ENCODE assay signal across 8 cellular contexts in genomic region chr17:39174907-39175694, GRCh38. TPM values are rescaled to one million over a fixed set of nuclear protein-coding genes. Genes with fewer than 3 reads are reported as not detected.
DNase-seq lines count a peak whose midpoint lies in the region; ATAC-seq, FAIRE-seq and TF ChIP-seq lines count a peak whose summit lies in the region.

No MANE protein-coding gene starts in this region.

- H3K9me3 Mint-ChIP-seq in CD4-positive, alpha-beta T cell: no peaks in the 10 kb centered on the region
- no peaks in the 10 kb centered on the region for H3K9me3 Mint-ChIP-seq in activated T-helper 17 cell treated with anti-CD3 and anti-CD28 coated beads, Interleukin-2, amount 50 U/mL, for 72 hours

- H3K36me3 Mint-ChIP-seq in CD4-positive, alpha-beta T cell (ENCODE audit: low read depth): peaks cover 28% of the 10 kb centered on the region
- peaks cover 36% of the 10 kb centered on the region for H3K36me3 Mint-ChIP-seq in activated T-helper 17 cell treated with anti-CD3 and anti-CD28 coated beads, Interleukin-2, amount 50 U/mL, for 72 hours (ENCODE audit: low read depth)

- H3K27me3 ChIP-seq in CD4-positive, alpha-beta T cell (ENCODE audit: control insufficient read depth, insufficient read depth, low read length): no peaks in the 10 kb centered on the region
- H3K27me3 ChIP-seq in HUES64 (ENCODE audit: insufficient read depth, low read length) (no peaks in the 10 kb centered on the region), Peyer's patch (no peaks in the 10 kb centered on the region), pancreas (no peaks in the 10 kb centered on the region), uterus (no peaks in the 10 kb centered on the region)

- peak; percentile 95 for ATAC-seq in CD4-positive, alpha-beta T cell (ENCODE audit: poor library complexity)
- peak; percentile 81 for ATAC-seq in activated T-helper 17 cell treated with anti-CD3 and anti-CD28 coated beads, Interleukin-2, amount 50 U/mL, for 72 hours (replicated peaks)
- peak; percentile 53 to 84 (median 78) for ATAC-seq in pancreas
- ATAC-seq in GM21529 (IDR thresholded peaks at IDR 0.05; ENCODE audit: unreplicated experiment): no peak

- H3K4me1 ChIP-seq in HUES64 (ENCODE audit: insufficient read depth, low read length) (peaks cover 5% of the 10 kb centered on the region; the same call in 1 of the 2 replicates), Peyer's patch (peaks cover 0 to 4% (median 2%) of the 10 kb centered on the region in 4 donors), pancreas (peaks cover 0 to 8% (median 0%) of the 10 kb centered on the region in 3 donors), uterus (no peaks in the 10 kb centered on the region)

- H3K36me3 ChIP-seq in HUES64 (ENCODE audit: insufficient read depth, low read length) (peaks cover 23% of the 10 kb centered on the region), Peyer's patch (no peaks in the 10 kb centered on the region), pancreas (no peaks in the 10 kb centered on the region), uterus (no peaks in the 10 kb centered on the region)

- TF ChIP-seq POLR2A in Peyer's patch (IDR thresholded peaks at IDR 0.05) (no peak), uterus (IDR thresholded peaks at IDR 0.05) (no peak)

- peak; percentile 82 for TF ChIP-seq CTCF in CD4-positive, alpha-beta T cell (IDR thresholded peaks at IDR 0.05)
- peak; percentile 50 to 88 (median 70) for TF ChIP-seq CTCF in Peyer's patch (IDR thresholded peaks at IDR 0.05)
- TF ChIP-seq CTCF in foreskin fibroblast (IDR thresholded peaks at IDR 0.05; ENCODE audit: low read depth, low read length): peak; percentile 66
- TF ChIP-seq CTCF in pancreas (IDR thresholded peaks at IDR 0.05): peak; percentile 80 to 88 (median 85)
- TF ChIP-seq CTCF in uterus (IDR thresholded peaks at IDR 0.05): peak; percentile 60 to 87 (median 74)

- no peak overlapping the region for H3K27ac ChIP-seq in CD4-positive, alpha-beta T cell (ENCODE audit: low read depth, low read length)
- H3K27ac ChIP-seq in HUES64 (ENCODE audit: low read depth, low read length): no peak overlapping the region
- H3K27ac ChIP-seq in Peyer's patch: no peak overlapping the region
- H3K27ac ChIP-seq in pancreas: no peak overlapping the region
- peak overlapping the region in 1 of 2 donors; percentile 21 for H3K27ac ChIP-seq in uterus

- no peak overlapping the region for H3K4me3 Mint-ChIP-seq in CD4-positive, alpha-beta T cell
- no peak overlapping the region for H3K4me3 Mint-ChIP-seq in activated T-helper 17 cell treated with anti-CD3 and anti-CD28 coated beads, Interleukin-2, amount 50 U/mL, for 72 hours

- H3K27me3 Mint-ChIP-seq in CD4-positive, alpha-beta T cell: no peaks in the 10 kb centered on the region
- no peaks in the 10 kb centered on the region for H3K27me3 Mint-ChIP-seq in activated T-helper 17 cell treated with anti-CD3 and anti-CD28 coated beads, Interleukin-2, amount 50 U/mL, for 72 hours

- POLR2A ChIA-PET in CD4-positive, alpha-beta T cell (lab: Charles Lee): interaction anchor here (0.8 to 2.0 kb wide), 10 partner anchors 10 to 350 kb away, joined by 3 to 9 read pairs (median 4); partner anchors contain the start of genes CWC25 and RPL19

- FAIRE-seq in pancreas (lab: Jason Lieb, UNC): no peak

- intact Hi-C loops in CD4-positive, alpha-beta T cell (cut with DNase I, micrococcal nuclease): loop anchor here (1.0 kb wide), 2 partner anchors 106 to 192 kb away; no protein-coding TSS in a partner anchor
- intact Hi-C loops in pancreas (cut with DNase I) (no loop called here), uterus (cut with DNase I; ENCODE audit: low total_unique reads) (no loop called here)

- DNase-seq in CD4-positive, alpha-beta T cell: peak; percentile 67 to 83 (median 72)
- DNase-seq in Peyer's patch (peak; percentile 66 to 90 (median 68)), foreskin fibroblast (peak in 1 of 2 donors; percentile 78), pancreas (peak; percentile 49 to 88 (median 74)), uterus (peak; percentile 76 to 84)

- H3K27ac Mint-ChIP-seq in CD4-positive, alpha-beta T cell: no peak overlapping the region
- H3K27ac Mint-ChIP-seq in activated T-helper 17 cell treated with anti-CD3 and anti-CD28 coated beads, Interleukin-2, amount 50 U/mL, for 72 hours: no peak overlapping the region

- H3K9me3 ChIP-seq in CD4-positive, alpha-beta T cell (ENCODE audit: control insufficient read depth, low read length): no peaks in the 10 kb centered on the region
- H3K9me3 ChIP-seq in HUES64 (ENCODE audit: insufficient read depth, low read depth, low read length): no peaks in the 10 kb centered on the region
- no peaks in the 10 kb centered on the region for H3K9me3 ChIP-seq in Peyer's patch
- H3K9me3 ChIP-seq in pancreas: no peaks in the 10 kb centered on the region
- H3K9me3 ChIP-seq in uterus: no peaks in the 10 kb centered on the region

- WGBS in HUES64: 55% methylated on average over 35 of the region's 35 CpGs
- 58 to 61% methylated on average over 35 of the region's 35 CpGs for WGBS in pancreas, 2 donors

- H3K4me3 ChIP-seq in HUES64 (ENCODE audit: low read length): peak overlapping the region; percentile 11; the same call in 1 of the 2 replicates
- no peak overlapping the region for H3K4me3 ChIP-seq in Peyer's patch
- no peak overlapping the region for H3K4me3 ChIP-seq in foreskin fibroblast (ENCODE audit: low read depth in 1 of 2, low read length in 2 of 2)
- H3K4me3 ChIP-seq in pancreas: no peak overlapping the region
- H3K4me3 ChIP-seq in uterus: no peak overlapping the region

- CTCF ChIA-PET in CD4-positive, alpha-beta T cell (lab: Charles Lee): interaction anchor here (0.6 to 4.3 kb wide), 42 partner anchors 8 to 394 kb away, joined by 3 to 63 read pairs (median 4); partner anchors contain the start of genes FBXO47, LASP1, LASP1NB and PLXDC1

- H3K9ac ChIP-seq in HUES64 (ENCODE audit: low read depth, low read length): no peak overlapping the region

- peaks cover 22% of the 10 kb centered on the region for H3K4me1 Mint-ChIP-seq in CD4-positive, alpha-beta T cell (ENCODE audit: low read depth)
- peaks cover 10% of the 10 kb centered on the region for H3K4me1 Mint-ChIP-seq in activated T-helper 17 cell treated with anti-CD3 and anti-CD28 coated beads, Interleukin-2, amount 50 U/mL, for 72 hours

RNA-seq across cellular contexts. Expression of gene ARL5C, which starts 9.1 kb away (rescaled TPM):
- not detected for total RNA-seq in CD4-positive, alpha-beta T cell
- not detected for polyA plus RNA-seq in HUES64 (2013, experiment 1 of 2)
- not detected for polyA plus RNA-seq in HUES64 (2013, experiment 2 of 2)
- total RNA-seq in Peyer's patch (not detected), pancreas (under 1 TPM in 4 of 6 donors, not detected in 2; 0.31 to 0.87 (median 0.72) TPM), uterus (not detected)
- not detected for total RNA-seq in activated T-helper 17 cell treated with anti-CD3 and anti-CD28 coated beads, Interleukin-2, amount 50 U/mL, for 72 hours
- polyA plus RNA-seq in pancreas: 1 to 10 TPM in 1 of 2 donors, not detected in 1; 1.0 TPM

RNA-seq across cellular contexts. Expression of gene CACNB1, which starts 22.4 kb away (rescaled TPM):
- 10 to 100 TPM; 14.9 to 15.5 TPM for total RNA-seq in CD4-positive, alpha-beta T cell
- polyA plus RNA-seq in HUES64 (2013, experiment 1 of 2): 4.7 TPM
- 6.3 TPM for polyA plus RNA-seq in HUES64 (2013, experiment 2 of 2)
- total RNA-seq in Peyer's patch: 1 to 10 TPM; 2.5 to 5.0 (median 2.8) TPM
- total RNA-seq in activated T-helper 17 cell treated with anti-CD3 and anti-CD28 coated beads, Interleukin-2, amount 50 U/mL, for 72 hours: 10 to 100 TPM; 22.6 to 24.2 TPM
- 1 to 10 TPM; 1.8 to 3.3 (median 2.4) TPM for total RNA-seq in pancreas
- polyA plus RNA-seq in pancreas: 1 to 10 TPM; 6.5 to 6.8 TPM
- total RNA-seq in uterus: 10 to 100 TPM in 2 of 4 donors, 1 to 10 TPM in 2; 5.6 to 23.3 (median 8.4) TPM

RNA-seq across cellular contexts. Expression of gene PLXDC1, which starts 23.7 kb away (rescaled TPM):
- 10 to 100 TPM; 66.7 to 67.6 TPM for total RNA-seq in CD4-positive, alpha-beta T cell
- polyA plus RNA-seq in HUES64 (2013, experiment 1 of 2): 0.60 TPM
- polyA plus RNA-seq in HUES64 (2013, experiment 2 of 2): 0.32 TPM
- 10 to 100 TPM; 14.5 to 34.7 (median 18.2) TPM for total RNA-seq in Peyer's patch
- 1 to 10 TPM in 1 of 2 donors, under 1 TPM in 1; 0.41 to 2.1 TPM for total RNA-seq in activated T-helper 17 cell treated with anti-CD3 and anti-CD28 coated beads, Interleukin-2, amount 50 U/mL, for 72 hours
- 1 to 10 TPM in 5 of 6 donors, under 1 TPM in 1; 0.88 to 5.6 (median 1.8) TPM for total RNA-seq in pancreas
- 1 to 10 TPM; 1.8 to 4.0 TPM for polyA plus RNA-seq in pancreas
- total RNA-seq in uterus: 10 to 100 TPM in 3 of 4 donors, 1 to 10 TPM in 1; 3.3 to 45.1 (median 21.5) TPM

RNA-seq across cellular contexts. Expression of gene RPL19, which starts 25.0 kb away (rescaled TPM):
- total RNA-seq in CD4-positive, alpha-beta T cell: 1,000 to 10,000 TPM; 3,527 to 3,670 TPM
- polyA plus RNA-seq in HUES64 (2013, experiment 1 of 2): 2,560 TPM
- polyA plus RNA-seq in HUES64 (2013, experiment 2 of 2): 2,667 TPM
- total RNA-seq in Peyer's patch (1,000 to 10,000 TPM in 3 of 4 donors, 100 to 1,000 TPM in 1; 932 to 2,029 (median 1,420) TPM), pancreas (1,000 to 10,000 TPM in 3 of 6 donors, 100 to 1,000 TPM in 3; 925 to 1,465 (median 1,055) TPM), uterus (1,000 to 10,000 TPM; 1,469 to 5,936 (median 3,528) TPM)
- total RNA-seq in activated T-helper 17 cell treated with anti-CD3 and anti-CD28 coated beads, Interleukin-2, amount 50 U/mL, for 72 hours: 1,000 to 10,000 TPM; 2,432 to 2,485 TPM
- 1,000 to 10,000 TPM; 1,688 to 1,714 TPM for polyA plus RNA-seq in pancreas

RNA-seq across cellular contexts. Expression of gene STAC2, which starts 50.6 kb away (rescaled TPM):
- not detected for total RNA-seq in CD4-positive, alpha-beta T cell
- 1.1 TPM for polyA plus RNA-seq in HUES64 (2013, experiment 1 of 2)
- polyA plus RNA-seq in HUES64 (2013, experiment 2 of 2): 1.4 TPM
- total RNA-seq in Peyer's patch: under 1 TPM in 2 of 4 donors, not detected in 2; 0.27 to 0.66 TPM
- total RNA-seq in activated T-helper 17 cell treated with anti-CD3 and anti-CD28 coated beads, Interleukin-2, amount 50 U/mL, for 72 hours: not detected
- under 1 TPM in 3 of 6 donors, not detected in 3; 0.08 to 0.12 (median 0.09) TPM for total RNA-seq in pancreas
- under 1 TPM; 0.07 to 0.11 TPM for polyA plus RNA-seq in pancreas
- 10 to 100 TPM in 1 of 4 donors, 1 to 10 TPM in 2, under 1 TPM in 1; 0.59 to 14.4 (median 1.1) TPM for total RNA-seq in uterus

Comparison
In these comparisons a context has a peak if more than half of its experiments do, and no peak if none do; other contexts are left out.
1. intact Hi-C loops: an anchor here in CD4-positive, alpha-beta T cell (1.0 kb wide); none called in pancreas and uterus.